ENCODE assay signal across 8 cellular contexts in genomic region chr2:174729797-174730529, GRCh38. TPM values are rescaled to one million over a fixed set of nuclear protein-coding genes. Genes with fewer than 3 reads are reported as not detected.
DNase-seq lines count a peak whose midpoint lies in the region; ATAC-seq and TF ChIP-seq lines count a peak whose summit lies in the region.

No MANE protein-coding gene starts in this region.

- H3K4me3 Mint-ChIP-seq in CD4-positive, alpha-beta T cell: peak overlapping the region; percentile 90
- peak overlapping the region; percentile 80 for H3K4me3 Mint-ChIP-seq in stimulated activated effector memory CD8-positive, alpha-beta T cell treated with anti-CD3 and anti-CD28 coated beads, Interleukin-12 subunit alpha, Interleukin-12 subunit beta, amount 100 ng/mL, for 72 hours

- WGBS in lower leg skin, 2 donors: 7 to 11% methylated on average over 32 to 47 of the region's 56 CpGs

- peaks cover 18% of the 10 kb centered on the region for H3K4me1 Mint-ChIP-seq in CD4-positive, alpha-beta T cell (ENCODE audit: low read depth)
- peaks cover 14% of the 10 kb centered on the region for H3K4me1 Mint-ChIP-seq in stimulated activated effector memory CD8-positive, alpha-beta T cell treated with anti-CD3 and anti-CD28 coated beads, Interleukin-12 subunit alpha, Interleukin-12 subunit beta, amount 100 ng/mL, for 72 hours

- intact Hi-C loops in CD4-positive, alpha-beta T cell (cut with DNase I, micrococcal nuclease): loop anchor here in 1 of 2 experiments (1.0 kb wide), 1 partner anchor 13 kb away; no protein-coding TSS in a partner anchor
- intact Hi-C loops in lower leg skin (cut with DNase I; ENCODE audit: low total_unique reads): no loop called here

- peak; percentile 77 for ATAC-seq in CD4-positive, alpha-beta T cell (ENCODE audit: poor library complexity)
- peak; percentile 77 for ATAC-seq in stimulated activated effector memory CD8-positive, alpha-beta T cell treated with anti-CD3 and anti-CD28 coated beads, Interleukin-12 subunit alpha, Interleukin-12 subunit beta, amount 100 ng/mL, for 72 hours

- POLR2A ChIA-PET in CD4-positive, alpha-beta T cell (lab: Charles Lee): interaction anchor here (1.2 to 1.6 kb wide), 2 partner anchors 19 to 148 kb away, joined by 3 to 7 read pairs; no protein-coding TSS in a partner anchor

- CTCF ChIA-PET in CD4-positive, alpha-beta T cell (lab: Charles Lee): interaction anchor here (1.3 kb wide), 1 partner anchor 19 kb away, joined by 6 read pairs; no protein-coding TSS in a partner anchor

- H3K36me3 Mint-ChIP-seq in CD4-positive, alpha-beta T cell (ENCODE audit: low read depth): no peaks in the 10 kb centered on the region
- no peaks in the 10 kb centered on the region for H3K36me3 Mint-ChIP-seq in stimulated activated effector memory CD8-positive, alpha-beta T cell treated with anti-CD3 and anti-CD28 coated beads, Interleukin-12 subunit alpha, Interleukin-12 subunit beta, amount 100 ng/mL, for 72 hours

- H3K27ac Mint-ChIP-seq in CD4-positive, alpha-beta T cell: no peak overlapping the region
- peak overlapping the region; percentile 27 for H3K27ac Mint-ChIP-seq in stimulated activated effector memory CD8-positive, alpha-beta T cell treated with anti-CD3 and anti-CD28 coated beads, Interleukin-12 subunit alpha, Interleukin-12 subunit beta, amount 100 ng/mL, for 72 hours

- no peak for TF ChIP-seq CTCF in CD4-positive, alpha-beta T cell (IDR thresholded peaks at IDR 0.05)
- TF ChIP-seq CTCF in choroid plexus epithelial cell (conservative IDR thresholded peaks at IDR 0.05; ENCODE audit: low read depth, low read length) (no peak), lower leg skin (IDR thresholded peaks at IDR 0.05) (no peak)

- TF ChIP-seq POLR2A in lower leg skin (IDR thresholded peaks at IDR 0.05): no peak

- H3K27me3 Mint-ChIP-seq in CD4-positive, alpha-beta T cell: peaks cover 33% of the 10 kb centered on the region

- H3K4me3 ChIP-seq in choroid plexus epithelial cell (ENCODE audit: low read depth, low read length) (peak overlapping the region; percentile 51), lower leg skin (ENCODE audit: low read depth, poor library complexity, severe bottlenecking) (peak overlapping the region; percentile 12)

- DNase-seq in CD4-positive, alpha-beta T cell: peak in 5 of 10 experiments; percentile 12 to 43 (median 30)
- peak; percentile 42 for DNase-seq in SK-N-DZ (ENCODE audit: low spot score)
- DNase-seq in choroid plexus epithelial cell (ENCODE audit: low read depth): peak; percentile 26
- no peak for DNase-seq in lower leg skin (ENCODE audit: low spot score in 2 of 2)
- peak in 1 of 2 donors; percentile 57 for DNase-seq in stimulated activated effector memory CD8-positive, alpha-beta T cell treated with anti-CD3 and anti-CD28 coated beads, Interleukin-12 subunit alpha, Interleukin-12 subunit beta, amount 100 ng/mL, for 72 hours (ENCODE audit: low spot score in 2 of 2)
- DNase-seq in cortex of kidney (lab: John Stamatoyannopoulos, UW): no peak
- no peak for DNase-seq in NCI-H128 (lab: John Stamatoyannopoulos, UW; ENCODE audit: unreplicated experiment)
- DNase-seq in GM19240 (ENCODE audit: insufficient read length, low spot score): no peak

- no peak overlapping the region for H3K27ac ChIP-seq in CD4-positive, alpha-beta T cell (ENCODE audit: low read depth, low read length)

- H3K9me3 Mint-ChIP-seq in CD4-positive, alpha-beta T cell: no peaks in the 10 kb centered on the region
- H3K9me3 Mint-ChIP-seq in stimulated activated effector memory CD8-positive, alpha-beta T cell treated with anti-CD3 and anti-CD28 coated beads, Interleukin-12 subunit alpha, Interleukin-12 subunit beta, amount 100 ng/mL, for 72 hours: no peaks in the 10 kb centered on the region

- H3K9me3 ChIP-seq in CD4-positive, alpha-beta T cell (ENCODE audit: control insufficient read depth, low read length): no peaks in the 10 kb centered on the region

- peaks cover 3% of the 10 kb centered on the region for H3K27me3 ChIP-seq in CD4-positive, alpha-beta T cell (ENCODE audit: control insufficient read depth, insufficient read depth, low read length)

RNA-seq across cellular contexts. Expression of gene CHRNA1, which starts 34.3 kb away (rescaled TPM):
- total RNA-seq in CD4-positive, alpha-beta T cell: under 1 TPM; 0.17 to 0.19 TPM
- 1.4 and 1.9 TPM in 2 replicates for polyA plus RNA-seq in SK-N-DZ (2014; cell fraction: cytosol; rRNA removed)
- 0.96 and 2.9 TPM in 2 replicates for polyA plus RNA-seq in SK-N-DZ (2014; cell fraction: nucleus; rRNA removed)
- under 1 TPM in 1 of 4 donors, not detected in 3; 0.17 TPM for total RNA-seq in lower leg skin

Comparison
In these comparisons a context has a peak if more than half of its experiments do, and no peak if none do; other contexts are left out.
1. DNase-seq: peak in SK-N-DZ (single experiment) and choroid plexus epithelial cell (single experiment); none in lower leg skin (0 of 2), cortex of kidney (single experiment), NCI-H128 (single experiment) and GM19240 (single experiment).